ENCODE assay signal across 18 cellular contexts in the genomic region with DNA sequence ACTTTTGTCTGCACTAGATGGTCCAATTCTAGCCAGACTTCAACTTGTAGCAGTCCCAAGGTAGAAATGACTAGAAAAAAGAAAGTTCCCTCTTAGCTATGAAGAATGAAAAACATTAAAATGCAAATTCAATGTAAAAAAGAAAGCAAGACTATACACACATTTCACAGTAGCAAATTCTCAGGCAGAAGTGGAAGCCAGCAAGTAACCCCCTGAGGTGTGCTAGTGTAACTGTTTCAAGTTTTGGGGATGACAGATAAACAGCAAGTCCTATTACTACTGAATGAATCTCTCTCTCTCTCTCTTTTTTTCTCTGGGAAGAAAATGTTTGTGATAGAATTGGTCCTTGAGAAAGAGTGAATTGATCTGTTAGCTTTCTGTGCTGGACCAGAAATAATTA.
DNase-seq lines count a peak whose midpoint lies in the region; ATAC-seq and TF ChIP-seq lines count a peak whose summit lies in the region.
"Had no signal": no experiment of that assay in that cellular context is flagged by ENCODE, and none has a peak within 500 bp of the region (broad histone marks: within the 10 kb centered on the region; RNA-seq: fewer than 3 reads in every experiment).

No MANE protein-coding gene starts in this region.

- no peaks in the 10 kb centered on the region for H3K79me2 ChIP-seq in OCI-LY7 (ENCODE audit: insufficient read depth, low read depth, low read length)

- CTCF ChIA-PET in OCI-LY7 (lab: Charles Lee; ENCODE audit: unreplicated experiment) = no interaction called here

- H3K36me3 ChIP-seq in OCI-LY7 (ENCODE audit: insufficient read depth, low read length) = no peaks in the 10 kb centered on the region
- no peaks in the 10 kb centered on the region for H3K36me3 ChIP-seq in BE2C
- H3K36me3 ChIP-seq: esophagus muscularis mucosa, HAP-1, prostate gland had no signal

- POLR2A ChIA-PET in OCI-LY7 (lab: Charles Lee) = interaction anchor here (0.5 to 2.0 kb wide), 6 partner anchors 9 to 103 kb away, joined by 3 to 6 read pairs (median 3); no protein-coding TSS in a partner anchor

- H3K27me3 ChIP-seq in BE2C = no peaks in the 10 kb centered on the region
- H3K27me3 ChIP-seq: esophagus muscularis mucosa had no signal

- H3K9me2 ChIP-seq in OCI-LY7 (ENCODE audit: insufficient read depth, low read length) = no peaks in the 10 kb centered on the region

- TF ChIP-seq CTCF in OCI-LY7 (conservative IDR thresholded peaks at IDR 0.05; ENCODE audit: low read length) (no peak), BE2C (IDR thresholded peaks at IDR 0.05; ENCODE audit: low read depth, low read length) (no peak)

- intact Hi-C loops in OCI-LY7 (cut with micrococcal nuclease; ENCODE audit: unreplicated experiment) = no loop called here

- BruUV-seq in OCI-LY7 (replicated peaks; lab: Mats Ljungman, UMichigan) = no TSS peak

- H3K4me3 ChIP-seq in OCI-LY7 (ENCODE audit: low read depth, low read length, poor library complexity, severe bottlenecking) (no peak overlapping the region), BE2C (ENCODE audit: low read depth, low read length) (no peak overlapping the region)
- H3K4me3 ChIP-seq: esophagus muscularis mucosa, HAP-1, prostate gland had no signal

- H3K9me3 ChIP-seq in OCI-LY7 (ENCODE audit: low read length) (no peaks in the 10 kb centered on the region; the same call in 1 of the 2 replicates), BE2C (no peaks in the 10 kb centered on the region)
- H3K9me3 ChIP-seq: esophagus muscularis mucosa, HAP-1, prostate gland had no signal

- peak overlapping the region; percentile 27; the same call in 1 of the 2 replicates for H2AFZ ChIP-seq in OCI-LY7 (ENCODE audit: low read length)

- peaks cover 28% of the 10 kb centered on the region for H3K4me1 ChIP-seq in OCI-LY7 (ENCODE audit: insufficient read depth, low read length, poor library complexity, severe bottlenecking)
- H3K4me1 ChIP-seq in BE2C = peaks cover 6% of the 10 kb centered on the region; the same call in 1 of the 2 replicates
- H3K4me1 ChIP-seq: prostate gland had no signal

- no peak for DNase-seq in OCI-LY7 (ENCODE audit: low spot score)
- DNase-seq in NCI-H1048 (lab: John Stamatoyannopoulos, UW) = no peak
- DNase-seq in nucleus accumbens (lab: John Stamatoyannopoulos, UW) = no peak
- DNase-seq in BE2C = no peak
- DNase-seq in NCI-H774 (lab: John Stamatoyannopoulos, UW) = no peak
- DNase-seq: activated CD4-positive, alpha-beta T cell treated with anti-CD3 and anti-CD28 coated beads, Interleukin-2, amount 50 U/mL, for 4 hours; activated naive CD4-positive, alpha-beta T cell treated with anti-CD3 and anti-CD28 coated beads, Interleukin-2, amount 50 U/mL, for 16 hours; C1 segment of cervical spinal cord; central memory CD4-positive, alpha-beta T cell; stimulated activated CD4-positive, alpha-beta T cell treated with anti-CD3 and anti-CD28 coated beads, Interleukin-1b, Interleukin-23, amount 100 ng/mL, for 48 hours; stimulated activated naive CD4-positive, alpha-beta T cell had no signal

- ATAC-seq in GM18858 (IDR thresholded peaks at IDR 0.05; ENCODE audit: unreplicated experiment) (peak; percentile 67), GM21528 (IDR thresholded peaks at IDR 0.05; ENCODE audit: low FRiP score, unreplicated experiment) (peak; percentile 74), HG03045 (IDR thresholded peaks at IDR 0.05; ENCODE audit: unreplicated experiment) (peak; percentile 73)

- no peak overlapping the region for H3K27ac ChIP-seq in OCI-LY7 (ENCODE audit: low read depth, low read length, poor library complexity, severe bottlenecking)
- H3K27ac ChIP-seq: esophagus muscularis mucosa, KMS-11, prostate gland had no signal

- 0 out of 2 replicates have a peak overlapping the region, but pooled peaks have one; percentile 7 for H3K4me2 ChIP-seq in OCI-LY7 (ENCODE audit: low read length)
- H3K4me2 ChIP-seq: KMS-11 had no signal

- no peaks in the 10 kb centered on the region for H4K20me1 ChIP-seq in OCI-LY7 (ENCODE audit: insufficient read depth, low read length)
